Comparison of ENCODE assay signal across 18 cellular contexts in the genomic region with DNA sequence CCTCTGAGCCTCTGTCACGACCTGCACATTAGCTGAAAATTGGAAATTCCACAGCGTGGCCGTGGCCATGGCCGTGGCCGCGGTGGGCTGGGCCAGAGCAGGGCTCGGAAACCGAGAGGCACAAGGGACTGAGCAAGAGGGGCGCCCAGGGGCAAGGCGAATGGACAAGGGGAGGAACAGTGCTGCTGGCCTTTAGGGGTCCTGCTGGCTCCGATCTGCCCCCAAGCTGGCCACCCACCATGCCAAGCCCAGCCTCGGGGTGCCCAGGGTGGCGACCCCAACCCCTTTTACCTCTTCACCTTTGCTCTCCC.
A peak's percentile ranks its signal among the peaks of the same experiment; 100 is the strongest.
DNase-seq lines count a peak whose midpoint lies in the region; TF ChIP-seq lines count a peak whose summit lies in the region.
"Had no signal": no experiment of that assay in that cellular context is flagged by ENCODE, and none has a peak within 500 bp of the region (broad histone marks: within the 10 kb centered on the region; RNA-seq: fewer than 3 reads in every experiment).

No MANE protein-coding gene starts in this region.

- DNase-seq in chondrocyte (ENCODE audit: low spot score) (no peak), progenitor cell of endocrine pancreas (ENCODE audit: low spot score, unreplicated experiment) (no peak), NCI-H1092 (lab: John Stamatoyannopoulos, UW) (no peak), germinal center (ENCODE audit: low spot score) (no peak), cerebellar cortex (ENCODE audit: low spot score) (no peak)
- DNase-seq: AML-193, Calu3, DMS79, GOT3, IMR-90, Kasumi-1, NCI-H1417 treated with DMSO at 0.1 percent for 48 hours, NCI-H2029, NCI-H2171 treated with DMSO at 0.1 percent for 48 hours, NCI-H510A treated with DMSO at 0.1 percent for 48 hours, SHP77 treated with DMSO at 0.1 percent for 48 hours had no signal

- H3K4me1 ChIP-seq in HUES48 (ENCODE audit: control insufficient read depth, insufficient read depth, low read length) = peaks cover 20% of the 10 kb centered on the region
- peaks cover 8% of the 10 kb centered on the region; the same call in 1 of the 2 replicates for H3K4me1 ChIP-seq in iPS-20b (ENCODE audit: insufficient read depth, low read length)

- H3K27ac ChIP-seq in HUES48 (ENCODE audit: low read depth, low read length) (no peak overlapping the region), iPS-20b (ENCODE audit: low read length) (no peak overlapping the region)

- H3K27me3 ChIP-seq in HUES48 (ENCODE audit: control insufficient read depth, insufficient read depth, low read length) (peaks cover 16% of the 10 kb centered on the region), iPS-20b (ENCODE audit: insufficient read depth, low read length) (peaks cover 30% of the 10 kb centered on the region; the same call in 1 of the 2 replicates)

- peak overlapping the region; percentile 62 for H3K4me3 ChIP-seq in HUES48 (ENCODE audit: low read depth, low read length)
- peak overlapping the region; percentile 72 for H3K4me3 ChIP-seq in iPS-20b (ENCODE audit: low read length)

- H3K9me3 Mint-ChIP-seq in chondrocyte (ENCODE audit: low read depth) (no peaks in the 10 kb centered on the region), progenitor cell of endocrine pancreas (ENCODE audit: low read depth) (no peaks in the 10 kb centered on the region)

- H3K36me3 ChIP-seq in HUES48 (ENCODE audit: control insufficient read depth, insufficient read depth, low read length) = no peaks in the 10 kb centered on the region
- H3K36me3 ChIP-seq in iPS-20b (ENCODE audit: insufficient read depth, low read depth, low read length) = no peaks in the 10 kb centered on the region

- H3K27me3 Mint-ChIP-seq in chondrocyte (ENCODE audit: low read depth) (peaks cover 38% of the 10 kb centered on the region), progenitor cell of endocrine pancreas (peaks cover 47% of the 10 kb centered on the region)

- TF ChIP-seq CTCF in chondrocyte (IDR thresholded peaks at IDR 0.05) (no peak), progenitor cell of endocrine pancreas (IDR thresholded peaks at IDR 0.05; ENCODE audit: unreplicated experiment) (no peak)

- no peaks in the 10 kb centered on the region for H3K4me1 Mint-ChIP-seq in chondrocyte (ENCODE audit: low read depth)
- peaks cover 2% of the 10 kb centered on the region for H3K4me1 Mint-ChIP-seq in progenitor cell of endocrine pancreas (ENCODE audit: low read depth)

- peak overlapping the region; percentile 71 for H3K4me3 Mint-ChIP-seq in chondrocyte (ENCODE audit: unreplicated experiment)
- peak overlapping the region; percentile 66 for H3K4me3 Mint-ChIP-seq in progenitor cell of endocrine pancreas (ENCODE audit: low read depth)

- H3K27ac Mint-ChIP-seq in chondrocyte (ENCODE audit: unreplicated experiment) (no peak overlapping the region), progenitor cell of endocrine pancreas (no peak overlapping the region)

- H3K9ac ChIP-seq in HUES48 (ENCODE audit: low read depth, low read length) (no peak overlapping the region), iPS-20b (ENCODE audit: low read depth, low read length) (peak overlapping the region; percentile 34; the same call in 1 of the 2 replicates)

- H3K9me3 ChIP-seq in HUES48 (ENCODE audit: control insufficient read depth, insufficient read depth, low read length) (no peaks in the 10 kb centered on the region), iPS-20b (ENCODE audit: insufficient read depth, low read depth, low read length) (no peaks in the 10 kb centered on the region)

- H3K36me3 Mint-ChIP-seq in chondrocyte (ENCODE audit: low read depth) (no peaks in the 10 kb centered on the region), progenitor cell of endocrine pancreas (ENCODE audit: insufficient read depth) (no peaks in the 10 kb centered on the region)
